Comparison of ENCODE assay signal across 21 cellular contexts in genomic region chr17:37190493-37190892, GRCh38.
DNase-seq lines count a peak whose midpoint lies in the region; ATAC-seq and TF ChIP-seq lines count a peak whose summit lies in the region.
"Had no signal": no experiment of that assay in that cellular context is flagged by ENCODE, and none has a peak within 500 bp of the region (broad histone marks: within the 10 kb centered on the region; RNA-seq: fewer than 3 reads in every experiment).

No MANE protein-coding gene starts in this region.

- H3K27me3 ChIP-seq in GM06990 (replicated peaks; ENCODE audit: control insufficient read depth, insufficient read depth, low read length) (no peaks in the 10 kb centered on the region), smooth muscle cell (ENCODE audit: low read depth) (no peaks in the 10 kb centered on the region)
- no peaks in the 10 kb centered on the region for H3K27me3 ChIP-seq in naive thymus-derived CD4-positive, alpha-beta T cell (ENCODE audit: control insufficient read depth in 2 of 2, insufficient read depth in 2 of 2, low read length in 2 of 2)
- H3K27me3 ChIP-seq: right lobe of liver, thyroid gland had no signal

- no peak overlapping the region for H3K4me3 Mint-ChIP-seq in naive thymus-derived CD4-positive, alpha-beta T cell
- H3K4me3 Mint-ChIP-seq: activated naive CD8-positive, alpha-beta T cell; activated T-helper 1 cell treated with anti-CD3 and anti-CD28 coated beads, Interleukin-12 subunit alpha, Interleukin-12 subunit beta, Interleukin-2, Interleukin-4 antibody, amounts not matched to agents 30 ng/mL and 10 ng/mL and 1 ng/mL, durations not matched to agents 14 hours and 24 hours and 36 hours; WTC11 had no signal

- H3K4me2 ChIP-seq in smooth muscle cell: no peak overlapping the region

- no peaks in the 10 kb centered on the region for H3K9me3 ChIP-seq in smooth muscle cell (replicated peaks; ENCODE audit: low read depth)
- no peaks in the 10 kb centered on the region for H3K9me3 ChIP-seq in naive thymus-derived CD4-positive, alpha-beta T cell (ENCODE audit: control insufficient read depth in 2 of 3, low read length in 3 of 3)
- H3K9me3 ChIP-seq: right lobe of liver, thyroid gland had no signal

- peaks cover 12 to 55% (median 21%) of the 10 kb centered on the region in 5 donors for H3K36me3 Mint-ChIP-seq in naive thymus-derived CD4-positive, alpha-beta T cell

- no peak overlapping the region for H3K9ac ChIP-seq in smooth muscle cell (ENCODE audit: low read depth)
- H3K9ac ChIP-seq: parathyroid adenoma had no signal

- DNase-seq in GM06990 (ENCODE audit: extremely low read depth, insufficient read length) (no peak), fibroblast of mammary gland (ENCODE audit: low read depth) (no peak), smooth muscle cell (lab: John Stamatoyannopoulos, UW; ENCODE audit: unreplicated experiment) (no peak), NCI-H226 (no peak), superior temporal gyrus (ENCODE audit: extremely low spot score) (no peak)
- no peak for DNase-seq in naive thymus-derived CD4-positive, alpha-beta T cell
- DNase-seq: cerebellar nuclear complex; DMS79; erythroblast; left ventricle myocardium superior; NCI-H1694; NCI-H2171 treated with DMSO at 0.1 percent for 48 hours; NCI-H748 treated with DMSO at 0.1 percent for 48 hours; right lobe of liver; stimulated activated naive CD8-positive, alpha-beta T cell treated with anti-CD3 and anti-CD28 coated beads, Interleukin-15, Interleukin-2, amounts not matched to agents 100 U/mL and 50 U/mL, for 24 hours had no signal

- H4K20me1 ChIP-seq in smooth muscle cell (ENCODE audit: low read depth): no peaks in the 10 kb centered on the region

- H3K27me3 Mint-ChIP-seq in naive thymus-derived CD4-positive, alpha-beta T cell: no peaks in the 10 kb centered on the region
- H3K27me3 Mint-ChIP-seq: activated naive CD8-positive, alpha-beta T cell had no signal

- no peak overlapping the region for H2AFZ ChIP-seq in smooth muscle cell (ENCODE audit: low read depth)
- H2AFZ ChIP-seq: parathyroid adenoma had no signal

- CTCF ChIA-PET in naive thymus-derived CD4-positive, alpha-beta T cell (lab: Charles Lee): no interaction called here

- H3K36me3 ChIP-seq in GM06990 (ENCODE audit: control insufficient read depth, insufficient read depth, low read length) (peaks cover 3% of the 10 kb centered on the region), smooth muscle cell (ENCODE audit: low read depth) (peaks cover 5% of the 10 kb centered on the region)
- peaks cover 0 to 20% (median 0%) of the 10 kb centered on the region in 3 experiments for H3K36me3 ChIP-seq in naive thymus-derived CD4-positive, alpha-beta T cell (ENCODE audit: control insufficient read depth in 2 of 3, insufficient read depth in 3 of 3, low read length in 3 of 3)

- H3K4me3 ChIP-seq in GM06990 (replicated peaks; ENCODE audit: low read depth, low read length) (no peak overlapping the region), fibroblast of mammary gland (ENCODE audit: control insufficient read depth, low read depth, low read length) (no peak overlapping the region), smooth muscle cell (no peak overlapping the region)
- H3K4me3 ChIP-seq in naive thymus-derived CD4-positive, alpha-beta T cell (ENCODE audit: low read length): no peak overlapping the region
- H3K4me3 ChIP-seq: right lobe of liver, thyroid gland had no signal

- POLR2A ChIA-PET in naive thymus-derived CD4-positive, alpha-beta T cell (lab: Charles Lee): interaction anchor here (1.0 kb wide), 1 partner anchor 17 kb away, joined by 3 read pairs; no protein-coding TSS in a partner anchor

- no peaks in the 10 kb centered on the region for H3K79me2 ChIP-seq in smooth muscle cell (ENCODE audit: low read depth)
- H3K79me2 ChIP-seq: parathyroid adenoma had no signal

- no peaks in the 10 kb centered on the region for H3K4me1 ChIP-seq in smooth muscle cell (ENCODE audit: low read depth)
- H3K4me1 ChIP-seq in naive thymus-derived CD4-positive, alpha-beta T cell (ENCODE audit: control insufficient read depth in 2 of 2, insufficient read depth in 2 of 2, low read length in 2 of 2): no peaks in the 10 kb centered on the region
- H3K4me1 ChIP-seq: parathyroid adenoma, right lobe of liver, thyroid gland had no signal

- no peak overlapping the region for H3K27ac ChIP-seq in smooth muscle cell (ENCODE audit: low read depth)
- H3K27ac ChIP-seq in naive thymus-derived CD4-positive, alpha-beta T cell (ENCODE audit: low read depth, low read length): no peak overlapping the region
- H3K27ac ChIP-seq: parathyroid adenoma, right lobe of liver, thyroid gland had no signal

- peak; percentile 2 for TF ChIP-seq CTCF in GM06990 (IDR thresholded peaks at IDR 0.05; ENCODE audit: insufficient read depth, low read length, poor library complexity, severe bottlenecking)
- TF ChIP-seq CTCF in LNCAP (IDR thresholded peaks at IDR 0.05): 0 out of 2 replicates have a peak, but pooled peaks have one; percentile 17
- TF ChIP-seq CTCF in fibroblast of mammary gland (conservative IDR thresholded peaks at IDR 0.05; ENCODE audit: control insufficient read depth, insufficient read depth, low read depth, low read length): peak; percentile 16
- peak; percentile 9 for TF ChIP-seq CTCF in smooth muscle cell (IDR thresholded peaks at IDR 0.05; ENCODE audit: borderline replicate concordance, insufficient read depth, poor library complexity, severe bottlenecking)

- no peak for ATAC-seq in naive thymus-derived CD4-positive, alpha-beta T cell
- ATAC-seq: left ventricle myocardium superior; right lobe of liver; stimulated activated naive CD8-positive, alpha-beta T cell treated with anti-CD3 and anti-CD28 coated beads, Interleukin-15, Interleukin-2, amounts not matched to agents 100 U/mL and 50 U/mL, for 24 hours; WTC11 had no signal

- no peaks in the 10 kb centered on the region for H3F3A ChIP-seq in smooth muscle cell (ENCODE audit: low read depth)

- H3K27ac Mint-ChIP-seq in naive thymus-derived CD4-positive, alpha-beta T cell: no peak overlapping the region
- H3K27ac Mint-ChIP-seq: activated naive CD8-positive, alpha-beta T cell; activated T-helper 1 cell treated with anti-CD3 and anti-CD28 coated beads, Interleukin-12 subunit alpha, Interleukin-12 subunit beta, Interleukin-2, Interleukin-4 antibody, amounts not matched to agents 30 ng/mL and 10 ng/mL and 1 ng/mL, durations not matched to agents 14 hours and 24 hours and 36 hours; WTC11 had no signal

- intact Hi-C loops in naive thymus-derived CD4-positive, alpha-beta T cell (cut with micrococcal nuclease): no loop called here

- H3K4me1 Mint-ChIP-seq in naive thymus-derived CD4-positive, alpha-beta T cell: no peaks in the 10 kb centered on the region

- no peaks in the 10 kb centered on the region for H3K9me3 Mint-ChIP-seq in naive thymus-derived CD4-positive, alpha-beta T cell
- H3K9me3 Mint-ChIP-seq: activated T-helper 1 cell treated with anti-CD3 and anti-CD28 coated beads, Interleukin-12 subunit alpha, Interleukin-12 subunit beta, Interleukin-2, Interleukin-4 antibody, amounts not matched to agents 30 ng/mL and 10 ng/mL and 1 ng/mL, durations not matched to agents 14 hours and 24 hours and 36 hours; WTC11 had no signal
